In genomic region chr4:26467724-26468123, GRCh38 we compare ENCODE assay signal across 33 cellular contexts. TPM values are rescaled to one million over a fixed set of nuclear protein-coding genes. Genes with fewer than 3 reads are reported as not detected.
"Had no signal": no experiment of that assay in that cellular context is flagged by ENCODE, and none has a peak within 500 bp of the region (broad histone marks: within the 10 kb centered on the region; RNA-seq: fewer than 3 reads in every experiment).

No MANE protein-coding gene starts in this region.

- H3K4me3 ChIP-seq: neural progenitor cell, ovary, psoas muscle, right lobe of liver, sigmoid colon, stomach, thoracic aorta, thyroid gland, tibial nerve, upper lobe of left lung, vagina had no signal

- H3K9ac ChIP-seq: neural progenitor cell, parathyroid adenoma had no signal

- H3K36me3 Mint-ChIP-seq: naive thymus-derived CD4-positive, alpha-beta T cell; natural killer cell had no signal

- H3K27me3 Mint-ChIP-seq: stimulated activated naive CD8-positive, alpha-beta T cell treated with anti-CD3 and anti-CD28 coated beads, Interleukin-15, Interleukin-2, amounts not matched to agents 100 ng/mL and 50 ng/mL, for 24 hours had no signal

- H3K9me3 Mint-ChIP-seq: natural killer cell; stimulated activated naive CD8-positive, alpha-beta T cell treated with anti-CD3 and anti-CD28 coated beads, Interleukin-15, Interleukin-2, amounts not matched to agents 100 ng/mL and 50 ng/mL, for 24 hours had no signal

- H3K4me3 Mint-ChIP-seq: naive thymus-derived CD4-positive, alpha-beta T cell; natural killer cell; nephron; neural progenitor cell; stimulated activated naive B cell treated with anti-CD40 and anti-IgM and Interleukin-4, amounts not matched to agents 10 μg/mL and 1 μg/mL and 100 μg/mL, for 72 hours; stimulated activated naive CD8-positive, alpha-beta T cell treated with anti-CD3 and anti-CD28 coated beads, Interleukin-15, Interleukin-2, amounts not matched to agents 100 ng/mL and 50 ng/mL, for 24 hours had no signal

- H3K27ac ChIP-seq: neural progenitor cell, ovary, parathyroid adenoma, psoas muscle, right lobe of liver, sigmoid colon, stomach, thoracic aorta, thyroid gland, tibial nerve, upper lobe of left lung, vagina had no signal

- H3K4me1 ChIP-seq: neural progenitor cell, parathyroid adenoma, psoas muscle, right lobe of liver, stomach, thyroid gland, tibial nerve, upper lobe of left lung, vagina had no signal

- ATAC-seq: naive thymus-derived CD4-positive, alpha-beta T cell; natural killer cell; psoas muscle; right cardiac atrium; right lobe of liver; stimulated activated naive B cell treated with anti-CD40 and anti-IgM and Interleukin-4, amounts not matched to agents 10 μg/mL and 1 μg/mL and 100 μg/mL, for 72 hours had no signal

- H3K79me2 ChIP-seq: parathyroid adenoma had no signal

- H3K4me2 ChIP-seq: neural progenitor cell had no signal

- H2AFZ ChIP-seq: neural progenitor cell, parathyroid adenoma had no signal

- H3K4me1 Mint-ChIP-seq: natural killer cell, neural progenitor cell had no signal

- H3K27ac Mint-ChIP-seq: naive thymus-derived CD4-positive, alpha-beta T cell; natural killer cell; nephron; neural progenitor cell; progenitor cell of endocrine pancreas; stimulated activated naive B cell treated with anti-CD40 and anti-IgM and Interleukin-4, amounts not matched to agents 10 μg/mL and 1 μg/mL and 100 μg/mL, for 72 hours; stimulated activated naive CD8-positive, alpha-beta T cell treated with anti-CD3 and anti-CD28 coated beads, Interleukin-15, Interleukin-2, amounts not matched to agents 100 ng/mL and 50 ng/mL, for 24 hours had no signal

- DNase-seq: naive thymus-derived CD4-positive, alpha-beta T cell; natural killer cell; occipital lobe; ovary; posterior cingulate gyrus; psoas muscle; right cardiac atrium; right lobe of liver; sigmoid colon; small intestine; stimulated activated CD4-positive, alpha-beta T cell treated with anti-CD3 and anti-CD28 coated beads, Interleukin-15, amount 100 ng/mL, for 24 hours; stimulated activated CD4-positive, alpha-beta T cell treated with anti-CD3 and anti-CD28 coated beads, Interleukin-2, amount 100 ng/mL, for 24 hours; stimulated activated CD4-positive, alpha-beta T cell treated with anti-CD3 and anti-CD28 coated beads, Interleukin-2, amount 100 ng/mL, for 48 hours; stimulated activated CD4-positive, alpha-beta T cell treated with anti-CD3 and anti-CD28 coated beads, Interleukin-4, amount 100 ng/mL, for 24 hours; stimulated activated CD8-positive, alpha-beta memory T cell treated with anti-CD3 and anti-CD28 coated beads, Interleukin-4, amount 100 ng/mL, for 48 hours; stimulated activated naive B cell treated with anti-CD40 and anti-IgM and Interleukin-4, amounts not matched to agents 10 μg/mL and 1 μg/mL and 100 μg/mL, for 72 hours; stimulated activated naive CD4-positive, alpha-beta T cell treated with Interleukin-2 at 50 U/mL for 16 hours; stomach; thyroid gland; trophoblast cell; upper lobe of left lung had no signal

- H3K27me3 ChIP-seq: neural progenitor cell, ovary, right lobe of liver, sigmoid colon, stomach, thyroid gland, tibial nerve, upper lobe of left lung, vagina had no signal

RNA-seq across cellular contexts. Expression of gene CCKAR, which starts 22.6 kb away (rescaled TPM):
- total RNA-seq: naive thymus-derived CD4-positive, alpha-beta T cell; natural killer cell; occipital lobe; psoas muscle; right lobe of liver; sigmoid colon; skeletal muscle tissue; subcutaneous adipose tissue; thyroid gland; tibial nerve; upper lobe of left lung; ureter had no signal
- polyA plus RNA-seq: naive thymus-derived CD4-positive, alpha-beta T cell; neural cell; ovary; psoas muscle; right cardiac atrium had no signal
